9 cellular contexts compared by ENCODE assay signal in the genomic region with DNA sequence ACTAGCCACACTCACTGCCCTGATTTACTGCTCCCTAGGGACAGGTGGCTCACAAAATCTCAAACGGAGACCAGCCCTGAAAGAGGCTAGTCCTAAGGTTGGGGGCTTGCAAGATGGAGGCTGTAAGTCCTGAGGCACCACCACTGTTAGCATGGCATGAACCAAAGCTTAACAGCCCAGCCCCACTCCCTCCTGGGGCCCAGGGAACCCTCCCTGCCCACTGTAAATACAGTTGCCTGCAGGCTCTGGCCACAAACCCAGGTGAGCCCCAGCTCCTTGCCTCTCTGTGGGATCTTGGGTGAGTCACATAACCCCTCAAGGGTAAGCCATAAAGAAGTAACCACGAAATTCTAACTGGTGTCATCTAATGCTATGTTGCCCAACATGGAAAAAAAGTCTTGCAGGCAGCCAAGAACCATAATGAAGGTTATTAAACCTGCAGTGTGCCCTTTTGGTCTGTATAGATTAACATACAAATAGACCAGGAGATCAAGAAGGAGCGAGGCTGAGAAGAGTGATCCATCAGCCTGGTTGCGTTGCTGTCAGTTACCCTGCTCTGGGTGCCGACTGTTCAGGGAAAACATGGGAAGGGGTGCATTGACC. TPM values are rescaled to one million over a fixed set of nuclear protein-coding genes. Genes with fewer than 3 reads are reported as not detected.
A peak's percentile ranks its signal among the peaks of the same experiment; 100 is the strongest.
DNase-seq lines count a peak whose midpoint lies in the region; ATAC-seq, FAIRE-seq and TF ChIP-seq lines count a peak whose summit lies in the region.
"Had no signal": no experiment of that assay in that cellular context is flagged by ENCODE, and none has a peak within 500 bp of the region (broad histone marks: within the 10 kb centered on the region; RNA-seq: fewer than 3 reads in every experiment).

No MANE protein-coding gene starts in this region.

- no peaks in the 10 kb centered on the region for H3K9me3 ChIP-seq in uterus

- no peak for TF ChIP-seq CTCF in HL-60 (IDR thresholded peaks at IDR 0.05; ENCODE audit: insufficient read depth, low read length)
- TF ChIP-seq CTCF in bronchial epithelial cell (IDR thresholded peaks at IDR 0.05; ENCODE audit: insufficient read depth, low read length, severe bottlenecking), result no peak
- no peak for TF ChIP-seq CTCF in D721Med (IDR thresholded peaks at IDR 0.05; ENCODE audit: insufficient read depth, missing control alignments)
- TF ChIP-seq CTCF in uterus (IDR thresholded peaks at IDR 0.05), result no peak

- FAIRE-seq in bronchial epithelial cell (lab: Jason Lieb, UNC) (no peak), D721Med (lab: Jason Lieb, UNC) (no peak)

- peaks cover 33% of the 10 kb centered on the region for H3K36me3 Mint-ChIP-seq in T-helper 2 cell treated with Interferon-gamma antibody and Interleukin-4, amounts not matched to agents 5 μg/mL and 100 μg/mL, for 36 hours (ENCODE audit: low read depth)

- H3K27me3 Mint-ChIP-seq in T-helper 2 cell treated with Interferon-gamma antibody and Interleukin-4, amounts not matched to agents 5 μg/mL and 100 μg/mL, for 36 hours (ENCODE audit: low read depth), result no peaks in the 10 kb centered on the region

- peak overlapping the region; percentile 58 for H3K4me3 Mint-ChIP-seq in T-helper 2 cell treated with Interferon-gamma antibody and Interleukin-4, amounts not matched to agents 5 μg/mL and 100 μg/mL, for 36 hours

- no peaks in the 10 kb centered on the region for H3K9me3 Mint-ChIP-seq in T-helper 2 cell treated with Interferon-gamma antibody and Interleukin-4, amounts not matched to agents 5 μg/mL and 100 μg/mL, for 36 hours

- peaks cover 36% of the 10 kb centered on the region for H3K4me1 Mint-ChIP-seq in T-helper 2 cell treated with Interferon-gamma antibody and Interleukin-4, amounts not matched to agents 5 μg/mL and 100 μg/mL, for 36 hours (ENCODE audit: low read depth)

- H3K4me1 ChIP-seq in uterus, result no peaks in the 10 kb centered on the region

- H3K4me3 ChIP-seq in HL-60 (replicated peaks; ENCODE audit: insufficient read depth, low read length) (no peak overlapping the region), bronchial epithelial cell (ENCODE audit: low read depth, low read length) (no peak overlapping the region), uterus (no peak overlapping the region)

- H3K36me3 ChIP-seq in bronchial epithelial cell (ENCODE audit: control insufficient read depth, insufficient read depth, low read length) (peaks cover 18% of the 10 kb centered on the region), uterus (no peaks in the 10 kb centered on the region)

- no peak for TF ChIP-seq POLR2A in uterus (IDR thresholded peaks at IDR 0.05)

- intact Hi-C loops in uterus (cut with DNase I; ENCODE audit: low total_unique reads), result no loop called here

- H3K27me3 ChIP-seq in HL-60 (ENCODE audit: insufficient read depth, poor library complexity, severe bottlenecking) (no peaks in the 10 kb centered on the region), bronchial epithelial cell (ENCODE audit: control insufficient read depth, insufficient read depth, low read length) (no peaks in the 10 kb centered on the region), uterus (no peaks in the 10 kb centered on the region)

- no peak for ATAC-seq in GM19467 (IDR thresholded peaks at IDR 0.05; ENCODE audit: unreplicated experiment)
- ATAC-seq: right cardiac atrium had no signal

- H3K27ac Mint-ChIP-seq in T-helper 2 cell treated with Interferon-gamma antibody and Interleukin-4, amounts not matched to agents 5 μg/mL and 100 μg/mL, for 36 hours, result peak overlapping the region; percentile 94

- DNase-seq in HL-60 (ENCODE audit: low read depth in 1 of 2, low spot score in 1 of 2) (peak; percentile 61 to 69), bronchial epithelial cell (ENCODE audit: low read depth) (peak; percentile 73), D721Med (ENCODE audit: insufficient read length, low spot score) (no peak), uterus (no peak), superior temporal gyrus (ENCODE audit: extremely low spot score) (no peak)
- peak; percentile 65 for DNase-seq in T-helper 2 cell treated with Interferon-gamma antibody and Interleukin-4, amounts not matched to agents 5 μg/mL and 100 μg/mL, for 36 hours (ENCODE audit: low spot score)
- peak; percentile 41 to 48 for DNase-seq in stimulated activated CD4-positive, alpha-beta T cell treated with anti-CD3 and anti-CD28 coated beads, Interleukin-2, amount 100 ng/mL, for 48 hours

- no peak overlapping the region; the same call in none of the 2 replicates for H3K27ac ChIP-seq in HL-60 (replicated peaks)
- no peak overlapping the region for H3K27ac ChIP-seq in uterus

RNA-seq across cellular contexts. Expression of a gene that starts 1.7 kb away (rescaled TPM):
- total RNA-seq in bronchial epithelial cell (13.7 and 16.3 TPM in 2 replicates), uterus (10 to 100 TPM in 2 of 4 donors, 1 to 10 TPM in 1, under 1 TPM in 1; 0.29 to 40.2 (median 18.5) TPM)

RNA-seq across cellular contexts. Expression of a gene that starts 30.0 kb away (rescaled TPM):
- total RNA-seq in bronchial epithelial cell (15.0 and 16.1 TPM in 2 replicates), uterus (10 to 100 TPM in 3 of 4 donors, 1 to 10 TPM in 1; 7.7 to 37.7 (median 18.6) TPM)

RNA-seq across cellular contexts. Expression of a gene that starts 44.3 kb away (rescaled TPM):
- not detected in 2 replicates for total RNA-seq in bronchial epithelial cell
- total RNA-seq in uterus, result not detected
- total RNA-seq: right cardiac atrium had no signal

Comparison
In these comparisons a context has a peak if more than half of its experiments do, and no peak if none do; other contexts are left out.
1. DNase-seq: peak in HL-60 (2 of 2), T-helper 2 cell treated with Interferon-gamma antibody and Interleukin-4, amounts not matched to agents 5 μg/mL and 100 μg/mL, for 36 hours (single experiment), bronchial epithelial cell (single experiment) and stimulated activated CD4-positive, alpha-beta T cell treated with anti-CD3 and anti-CD28 coated beads, Interleukin-2, amount 100 ng/mL, for 48 hours (2 of 2); none in D721Med (single experiment), uterus (0 of 2) and superior temporal gyrus (single experiment).